In the genomic region with DNA sequence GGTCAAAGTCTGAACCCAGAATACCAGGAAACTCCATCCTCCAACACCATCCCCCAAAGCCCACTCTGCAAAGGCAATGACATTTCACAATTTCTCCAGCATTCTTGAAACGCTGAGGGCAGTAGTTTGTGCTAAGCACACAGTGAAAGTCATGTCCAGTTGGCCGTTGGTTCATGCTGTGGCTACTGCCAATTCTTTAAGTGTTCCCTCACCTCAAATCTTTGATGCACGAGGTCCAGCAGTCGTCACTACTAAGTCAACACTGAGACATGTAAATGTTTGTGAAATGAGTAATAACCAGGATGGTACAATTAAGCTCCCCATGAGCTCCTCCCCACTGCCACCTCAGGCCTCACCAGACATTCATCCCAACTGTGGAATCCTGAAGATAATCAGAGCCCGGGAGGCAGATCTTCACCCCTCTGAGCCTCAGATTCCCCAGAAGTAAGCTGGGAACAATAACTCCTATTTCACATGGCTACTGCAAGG, we compare ENCODE assay signal across 1 cellular context.
TF ChIP-seq lines count a peak whose summit lies in the region.

No MANE protein-coding gene starts in this region.

TF ChIP-seq in HepG2, 621 proteins besides CTCF, POLR2A, EP300 and RAD21 (continued from another document and continues in another):
- TF ChIP-seq KMT2B (CRISPR knock-in tag; IDR thresholded peaks at IDR 0.05): 0 out of 2 replicates have a peak, but pooled peaks have one; percentile 34
- TF ChIP-seq, protein P1, sequence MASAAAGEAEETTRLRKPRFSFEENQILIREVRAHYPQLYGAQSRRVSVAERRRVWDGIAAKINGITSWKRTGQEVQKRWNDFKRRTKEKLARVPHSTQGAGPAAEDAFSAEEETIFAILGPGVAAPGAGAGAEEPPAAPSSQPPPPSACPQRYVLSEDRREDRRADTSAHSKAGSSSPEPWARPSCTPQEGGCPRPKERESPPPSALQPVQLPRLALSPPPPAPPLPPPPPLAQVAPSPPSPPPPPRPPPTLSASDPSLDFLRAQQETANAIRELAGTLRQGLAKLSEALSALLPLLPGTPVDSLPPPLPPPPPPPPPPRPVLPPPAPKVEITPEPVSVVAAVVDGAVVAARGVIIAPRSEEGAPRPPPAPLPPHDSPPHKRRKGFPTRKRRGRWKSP (CRISPR knock-in tag; IDR thresholded peaks at IDR 0.05): peak; percentile 59; the same call in 1 of the 2 replicates
- peak; percentile 72; the same call in 1 of the 2 replicates for TF ChIP-seq ZBTB20 (CRISPR knock-in tag; IDR thresholded peaks at IDR 0.05; ENCODE audit: borderline replicate concordance, low read depth)
- TF ChIP-seq, protein P2, sequence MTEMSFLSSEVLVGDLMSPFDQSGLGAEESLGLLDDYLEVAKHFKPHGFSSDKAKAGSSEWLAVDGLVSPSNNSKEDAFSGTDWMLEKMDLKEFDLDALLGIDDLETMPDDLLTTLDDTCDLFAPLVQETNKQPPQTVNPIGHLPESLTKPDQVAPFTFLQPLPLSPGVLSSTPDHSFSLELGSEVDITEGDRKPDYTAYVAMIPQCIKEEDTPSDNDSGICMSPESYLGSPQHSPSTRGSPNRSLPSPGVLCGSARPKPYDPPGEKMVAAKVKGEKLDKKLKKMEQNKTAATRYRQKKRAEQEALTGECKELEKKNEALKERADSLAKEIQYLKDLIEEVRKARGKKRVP (CRISPR knock-in tag; IDR thresholded peaks at IDR 0.05): peak in 1 of 2 experiments; percentile 56; a peak in 1 of 4 replicates
- TF ChIP-seq RAD51 (IDR thresholded peaks at IDR 0.05; ENCODE audit: borderline replicate concordance): no peak
- no peak for TF ChIP-seq RFXANK (CRISPR knock-in tag; IDR thresholded peaks at IDR 0.05)
- TF ChIP-seq PLRG1 (conservative IDR thresholded peaks at IDR 0.05): no peak
- TF ChIP-seq ZNF605 (CRISPR knock-in tag; IDR thresholded peaks at IDR 0.05): 0 out of 2 replicates have a peak, but pooled peaks have one; percentile 37
- TF ChIP-seq ZNF235 (CRISPR knock-in tag; IDR thresholded peaks at IDR 0.05; ENCODE audit: borderline replicate concordance): no peak
- TF ChIP-seq, protein P3, sequence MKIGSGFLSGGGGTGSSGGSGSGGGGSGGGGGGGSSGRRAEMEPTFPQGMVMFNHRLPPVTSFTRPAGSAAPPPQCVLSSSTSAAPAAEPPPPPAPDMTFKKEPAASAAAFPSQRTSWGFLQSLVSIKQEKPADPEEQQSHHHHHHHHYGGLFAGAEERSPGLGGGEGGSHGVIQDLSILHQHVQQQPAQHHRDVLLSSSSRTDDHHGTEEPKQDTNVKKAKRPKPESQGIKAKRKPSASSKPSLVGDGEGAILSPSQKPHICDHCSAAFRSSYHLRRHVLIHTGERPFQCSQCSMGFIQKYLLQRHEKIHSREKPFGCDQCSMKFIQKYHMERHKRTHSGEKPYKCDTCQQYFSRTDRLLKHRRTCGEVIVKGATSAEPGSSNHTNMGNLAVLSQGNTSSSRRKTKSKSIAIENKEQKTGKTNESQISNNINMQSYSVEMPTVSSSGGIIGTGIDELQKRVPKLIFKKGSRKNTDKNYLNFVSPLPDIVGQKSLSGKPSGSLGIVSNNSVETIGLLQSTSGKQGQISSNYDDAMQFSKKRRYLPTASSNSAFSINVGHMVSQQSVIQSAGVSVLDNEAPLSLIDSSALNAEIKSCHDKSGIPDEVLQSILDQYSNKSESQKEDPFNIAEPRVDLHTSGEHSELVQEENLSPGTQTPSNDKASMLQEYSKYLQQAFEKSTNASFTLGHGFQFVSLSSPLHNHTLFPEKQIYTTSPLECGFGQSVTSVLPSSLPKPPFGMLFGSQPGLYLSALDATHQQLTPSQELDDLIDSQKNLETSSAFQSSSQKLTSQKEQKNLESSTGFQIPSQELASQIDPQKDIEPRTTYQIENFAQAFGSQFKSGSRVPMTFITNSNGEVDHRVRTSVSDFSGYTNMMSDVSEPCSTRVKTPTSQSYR (CRISPR knock-in tag; IDR thresholded peaks at IDR 0.05; ENCODE audit: borderline replicate concordance): peak; percentile 99
- peak; percentile 87 for TF ChIP-seq TEAD3 (CRISPR knock-in tag; optimal IDR thresholded peaks at IDR 0.05; ENCODE audit: borderline replicate concordance)
- TF ChIP-seq, protein P4, sequence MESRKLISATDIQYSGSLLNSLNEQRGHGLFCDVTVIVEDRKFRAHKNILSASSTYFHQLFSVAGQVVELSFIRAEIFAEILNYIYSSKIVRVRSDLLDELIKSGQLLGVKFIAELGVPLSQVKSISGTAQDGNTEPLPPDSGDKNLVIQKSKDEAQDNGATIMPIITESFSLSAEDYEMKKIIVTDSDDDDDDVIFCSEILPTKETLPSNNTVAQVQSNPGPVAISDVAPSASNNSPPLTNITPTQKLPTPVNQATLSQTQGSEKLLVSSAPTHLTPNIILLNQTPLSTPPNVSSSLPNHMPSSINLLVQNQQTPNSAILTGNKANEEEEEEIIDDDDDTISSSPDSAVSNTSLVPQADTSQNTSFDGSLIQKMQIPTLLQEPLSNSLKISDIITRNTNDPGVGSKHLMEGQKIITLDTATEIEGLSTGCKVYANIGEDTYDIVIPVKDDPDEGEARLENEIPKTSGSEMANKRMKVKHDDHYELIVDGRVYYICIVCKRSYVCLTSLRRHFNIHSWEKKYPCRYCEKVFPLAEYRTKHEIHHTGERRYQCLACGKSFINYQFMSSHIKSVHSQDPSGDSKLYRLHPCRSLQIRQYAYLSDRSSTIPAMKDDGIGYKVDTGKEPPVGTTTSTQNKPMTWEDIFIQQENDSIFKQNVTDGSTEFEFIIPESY (CRISPR knock-in tag; IDR thresholded peaks at IDR 0.05): peak; percentile 65; the same call in 1 of the 2 replicates
- TF ChIP-seq, protein P5, sequence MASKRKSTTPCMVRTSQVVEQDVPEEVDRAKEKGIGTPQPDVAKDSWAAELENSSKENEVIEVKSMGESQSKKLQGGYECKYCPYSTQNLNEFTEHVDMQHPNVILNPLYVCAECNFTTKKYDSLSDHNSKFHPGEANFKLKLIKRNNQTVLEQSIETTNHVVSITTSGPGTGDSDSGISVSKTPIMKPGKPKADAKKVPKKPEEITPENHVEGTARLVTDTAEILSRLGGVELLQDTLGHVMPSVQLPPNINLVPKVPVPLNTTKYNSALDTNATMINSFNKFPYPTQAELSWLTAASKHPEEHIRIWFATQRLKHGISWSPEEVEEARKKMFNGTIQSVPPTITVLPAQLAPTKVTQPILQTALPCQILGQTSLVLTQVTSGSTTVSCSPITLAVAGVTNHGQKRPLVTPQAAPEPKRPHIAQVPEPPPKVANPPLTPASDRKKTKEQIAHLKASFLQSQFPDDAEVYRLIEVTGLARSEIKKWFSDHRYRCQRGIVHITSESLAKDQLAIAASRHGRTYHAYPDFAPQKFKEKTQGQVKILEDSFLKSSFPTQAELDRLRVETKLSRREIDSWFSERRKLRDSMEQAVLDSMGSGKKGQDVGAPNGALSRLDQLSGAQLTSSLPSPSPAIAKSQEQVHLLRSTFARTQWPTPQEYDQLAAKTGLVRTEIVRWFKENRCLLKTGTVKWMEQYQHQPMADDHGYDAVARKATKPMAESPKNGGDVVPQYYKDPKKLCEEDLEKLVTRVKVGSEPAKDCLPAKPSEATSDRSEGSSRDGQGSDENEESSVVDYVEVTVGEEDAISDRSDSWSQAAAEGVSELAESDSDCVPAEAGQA (IDR thresholded peaks at IDR 0.05; ENCODE audit: low read depth): no peak
- TF ChIP-seq, protein P5 (CRISPR knock-in tag; IDR thresholded peaks at IDR 0.05; ENCODE audit: borderline replicate concordance): no peak
- TF ChIP-seq DMAP1 (CRISPR knock-in tag; IDR thresholded peaks at IDR 0.05): peak; percentile 45; the same call in 1 of the 2 replicates
- no peak for TF ChIP-seq ZNF136 (CRISPR knock-in tag; IDR thresholded peaks at IDR 0.05; ENCODE audit: low read depth)
- TF ChIP-seq SMAD9 (CRISPR knock-in tag; IDR thresholded peaks at IDR 0.05): no peak
- no peak for TF ChIP-seq ZNF326 (CRISPR knock-in tag; IDR thresholded peaks at IDR 0.05; ENCODE audit: borderline replicate concordance)
- no peak for TF ChIP-seq ZNF34 (CRISPR knock-in tag; IDR thresholded peaks at IDR 0.05; ENCODE audit: borderline replicate concordance)
- no peak for TF ChIP-seq ZSCAN29 (CRISPR knock-in tag; conservative IDR thresholded peaks at IDR 0.05)
- TF ChIP-seq KDM5A (IDR thresholded peaks at IDR 0.05; ENCODE audit: borderline replicate concordance, low read length): no peak
- TF ChIP-seq SRSF1 (optimal IDR thresholded peaks at IDR 0.05; ENCODE audit: low read depth, low read length): no peak
- peak; percentile 89 for TF ChIP-seq ZNF331 (CRISPR knock-in tag; IDR thresholded peaks at IDR 0.05)
- no peak for TF ChIP-seq JARID2 (CRISPR knock-in tag; IDR thresholded peaks at IDR 0.05; ENCODE audit: insufficient replicate concordance)
- TF ChIP-seq HNRNPL (IDR thresholded peaks at IDR 0.05; ENCODE audit: low read depth, low read length): no peak
- TF ChIP-seq EEA1 (CRISPR knock-in tag; IDR thresholded peaks at IDR 0.05; ENCODE audit: borderline replicate concordance): no peak
- no peak for TF ChIP-seq ZNF343 (CRISPR knock-in tag; IDR thresholded peaks at IDR 0.05)
- TF ChIP-seq ZMYM3 (CRISPR knock-in tag; IDR thresholded peaks at IDR 0.05): peak; percentile 34; the same call in 1 of the 2 replicates
- no peak; the same call in 1 of the 2 replicates for TF ChIP-seq NFE2L2 (IDR thresholded peaks at IDR 0.05; ENCODE audit: low read length)
- TF ChIP-seq SP140L (CRISPR knock-in tag; IDR thresholded peaks at IDR 0.05; ENCODE audit: borderline replicate concordance): no peak
- no peak for TF ChIP-seq RFX1 (IDR thresholded peaks at IDR 0.05)
- no peak for TF ChIP-seq REXO4 (CRISPR knock-in tag; IDR thresholded peaks at IDR 0.05; ENCODE audit: borderline replicate concordance)
- TF ChIP-seq ZNF737 (CRISPR knock-in tag; IDR thresholded peaks at IDR 0.05; ENCODE audit: borderline replicate concordance): no peak
- TF ChIP-seq, protein P6, sequence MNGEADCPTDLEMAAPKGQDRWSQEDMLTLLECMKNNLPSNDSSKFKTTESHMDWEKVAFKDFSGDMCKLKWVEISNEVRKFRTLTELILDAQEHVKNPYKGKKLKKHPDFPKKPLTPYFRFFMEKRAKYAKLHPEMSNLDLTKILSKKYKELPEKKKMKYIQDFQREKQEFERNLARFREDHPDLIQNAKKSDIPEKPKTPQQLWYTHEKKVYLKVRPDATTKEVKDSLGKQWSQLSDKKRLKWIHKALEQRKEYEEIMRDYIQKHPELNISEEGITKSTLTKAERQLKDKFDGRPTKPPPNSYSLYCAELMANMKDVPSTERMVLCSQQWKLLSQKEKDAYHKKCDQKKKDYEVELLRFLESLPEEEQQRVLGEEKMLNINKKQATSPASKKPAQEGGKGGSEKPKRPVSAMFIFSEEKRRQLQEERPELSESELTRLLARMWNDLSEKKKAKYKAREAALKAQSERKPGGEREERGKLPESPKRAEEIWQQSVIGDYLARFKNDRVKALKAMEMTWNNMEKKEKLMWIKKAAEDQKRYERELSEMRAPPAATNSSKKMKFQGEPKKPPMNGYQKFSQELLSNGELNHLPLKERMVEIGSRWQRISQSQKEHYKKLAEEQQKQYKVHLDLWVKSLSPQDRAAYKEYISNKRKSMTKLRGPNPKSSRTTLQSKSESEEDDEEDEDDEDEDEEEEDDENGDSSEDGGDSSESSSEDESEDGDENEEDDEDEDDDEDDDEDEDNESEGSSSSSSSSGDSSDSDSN (CRISPR knock-in tag; IDR thresholded peaks at IDR 0.05): no peak
- TF ChIP-seq NRL (CRISPR knock-in tag; IDR thresholded peaks at IDR 0.05; ENCODE audit: borderline replicate concordance): no peak
- no peak for TF ChIP-seq MTA3 (CRISPR knock-in tag; IDR thresholded peaks at IDR 0.05)
- TF ChIP-seq, protein P7, sequence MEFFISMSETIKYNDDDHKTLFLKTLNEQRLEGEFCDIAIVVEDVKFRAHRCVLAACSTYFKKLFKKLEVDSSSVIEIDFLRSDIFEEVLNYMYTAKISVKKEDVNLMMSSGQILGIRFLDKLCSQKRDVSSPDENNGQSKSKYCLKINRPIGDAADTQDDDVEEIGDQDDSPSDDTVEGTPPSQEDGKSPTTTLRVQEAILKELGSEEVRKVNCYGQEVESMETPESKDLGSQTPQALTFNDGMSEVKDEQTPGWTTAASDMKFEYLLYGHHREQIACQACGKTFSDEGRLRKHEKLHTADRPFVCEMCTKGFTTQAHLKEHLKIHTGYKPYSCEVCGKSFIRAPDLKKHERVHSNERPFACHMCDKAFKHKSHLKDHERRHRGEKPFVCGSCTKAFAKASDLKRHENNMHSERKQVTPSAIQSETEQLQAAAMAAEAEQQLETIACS (CRISPR knock-in tag; IDR thresholded peaks at IDR 0.05): no peak
- TF ChIP-seq ZNF766 (CRISPR knock-in tag; IDR thresholded peaks at IDR 0.05; ENCODE audit: borderline replicate concordance): no peak
- no peak for TF ChIP-seq ZNF484 (CRISPR knock-in tag; IDR thresholded peaks at IDR 0.05; ENCODE audit: borderline replicate concordance, low read depth)
- TF ChIP-seq, protein P8, sequence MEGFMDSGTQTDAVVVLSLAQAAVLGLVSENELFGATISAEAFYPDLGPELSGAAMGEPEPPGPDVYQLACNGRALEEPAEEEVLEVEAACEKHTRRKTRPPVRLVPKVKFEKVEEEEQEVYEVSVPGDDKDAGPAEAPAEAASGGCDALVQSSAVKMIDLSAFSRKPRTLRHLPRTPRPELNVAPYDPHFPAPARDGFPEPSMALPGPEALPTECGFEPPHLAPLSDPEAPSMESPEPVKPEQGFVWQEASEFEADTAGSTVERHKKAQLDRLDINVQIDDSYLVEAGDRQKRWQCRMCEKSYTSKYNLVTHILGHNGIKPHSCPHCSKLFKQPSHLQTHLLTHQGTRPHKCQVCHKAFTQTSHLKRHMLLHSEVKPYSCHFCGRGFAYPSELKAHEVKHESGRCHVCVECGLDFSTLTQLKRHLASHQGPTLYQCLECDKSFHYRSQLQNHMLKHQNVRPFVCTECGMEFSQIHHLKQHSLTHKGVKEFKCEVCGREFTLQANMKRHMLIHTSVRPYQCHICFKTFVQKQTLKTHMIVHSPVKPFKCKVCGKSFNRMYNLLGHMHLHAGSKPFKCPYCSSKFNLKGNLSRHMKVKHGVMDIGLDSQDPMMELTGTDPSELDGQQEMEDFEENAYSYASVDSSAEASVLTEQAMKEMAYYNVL (CRISPR knock-in tag; IDR thresholded peaks at IDR 0.05; ENCODE audit: borderline replicate concordance): no peak
